Comparison of ENCODE assay signal across 27 cellular contexts in the genomic region with DNA sequence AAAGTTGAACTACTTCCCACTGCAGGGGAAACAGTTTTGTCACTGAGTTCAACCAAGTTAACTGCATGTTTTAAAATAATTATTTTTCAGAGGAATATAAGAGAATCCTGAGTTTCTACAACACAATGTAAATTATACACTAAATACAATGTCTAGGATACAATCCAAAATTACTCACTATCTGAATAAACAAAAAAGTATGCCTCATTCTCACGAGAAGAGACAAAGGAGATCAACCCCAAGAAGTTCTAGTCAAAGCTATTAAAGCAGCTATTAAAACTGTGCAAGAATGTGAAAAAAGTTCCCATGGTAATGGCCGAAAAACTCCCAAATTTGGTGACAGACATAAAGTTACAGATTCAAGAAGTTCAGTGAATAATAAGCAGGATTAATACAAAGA. TPM values are rescaled to one million over a fixed set of nuclear protein-coding genes. Genes with fewer than 3 reads are reported as not detected.
A peak's percentile ranks its signal among the peaks of the same experiment; 100 is the strongest.
DNase-seq lines count a peak whose midpoint lies in the region; ATAC-seq, FAIRE-seq and TF ChIP-seq lines count a peak whose summit lies in the region.
"Had no signal": no experiment of that assay in that cellular context is flagged by ENCODE, and none has a peak within 500 bp of the region (broad histone marks: within the 10 kb centered on the region; RNA-seq: fewer than 3 reads in every experiment).

No MANE protein-coding gene starts in this region.

- FAIRE-seq in astrocyte (lab: Jason Lieb, UNC) = no peak
- FAIRE-seq: A204.1, G401.6, HepG2 had no signal

- H3K27me3 ChIP-seq in astrocyte (ENCODE audit: insufficient read depth, low read length) = no peaks in the 10 kb centered on the region
- H3K27me3 ChIP-seq in heart left ventricle = peaks cover 0 to 56% (median 0%) of the 10 kb centered on the region in 9 donors

- TF ChIP-seq POLR2A in heart left ventricle (IDR thresholded peaks at IDR 0.05) = no peak

- peaks cover 21% of the 10 kb centered on the region for H3K27me3 Mint-ChIP-seq in astrocyte (ENCODE audit: low read depth, unreplicated experiment)

- H3K36me3 Mint-ChIP-seq in astrocyte (ENCODE audit: low read depth, unreplicated experiment) = no peaks in the 10 kb centered on the region
- H3K36me3 Mint-ChIP-seq: CD8-positive, alpha-beta memory T cell had no signal

- TF ChIP-seq CTCF in astrocyte (IDR thresholded peaks at IDR 0.05; ENCODE audit: insufficient read depth, low read depth, low read length) (no peak), heart left ventricle (IDR thresholded peaks at IDR 0.05) (no peak)

- 70 to 81% (median 73%) methylated on average over 2 of the region's 2 CpGs for whole genome bisulfite sequencing in heart left ventricle, 4 donors

- intact Hi-C loops in heart left ventricle (cut with DNase I) = no loop called here

- DNase-seq in AG20443 (ENCODE audit: low spot score) (peak; percentile 25), HCEC 1CT (peak; percentile 22), astrocyte (ENCODE audit: low read depth) (peak; percentile 23), stromal cell of bone marrow (ENCODE audit: low read depth) (peak; percentile 16), heart left ventricle (no peak), HK-2 (ENCODE audit: unreplicated experiment) (no peak)
- DNase-seq: C1 segment of cervical spinal cord; Calu3; CD8-positive, alpha-beta memory T cell; DMS153; H7; HFFc6; KBM-7; NCI-H1092 treated with DMSO at 0.1 percent for 48 hours; NCI-H2029 treated with DMSO at 0.1 percent for 48 hours; NCI-H2171; NCI-H446; NCI-H526 treated with DMSO at 0.1 percent for 48 hours; OCI-M1; Right ventricle myocardium superior had no signal

- no peaks in the 10 kb centered on the region for H3K9me3 Mint-ChIP-seq in astrocyte (ENCODE audit: unreplicated experiment)
- H3K9me3 Mint-ChIP-seq: CD8-positive, alpha-beta memory T cell; HFFc6; T-helper 1 cell treated with Interleukin-12 subunit alpha and Interleukin-12 subunit beta and Interleukin-4 antibody, amounts not matched to agents 30 μg/mL and 1 μg/mL, for 36 hours had no signal

- no peaks in the 10 kb centered on the region for H3K79me2 ChIP-seq in astrocyte (ENCODE audit: insufficient read depth, low read length)

- H3K36me3 ChIP-seq in astrocyte (ENCODE audit: insufficient read depth, low read length) (no peaks in the 10 kb centered on the region), heart left ventricle (no peaks in the 10 kb centered on the region)

- H3K4me3 Mint-ChIP-seq in astrocyte (ENCODE audit: unreplicated experiment) = no peak overlapping the region
- H3K4me3 Mint-ChIP-seq: CD8-positive, alpha-beta memory T cell; HFFc6; T-helper 1 cell treated with Interleukin-12 subunit alpha and Interleukin-12 subunit beta and Interleukin-4 antibody, amounts not matched to agents 30 μg/mL and 1 μg/mL, for 36 hours had no signal

- no peak overlapping the region for H3K4me2 ChIP-seq in astrocyte (ENCODE audit: low read length)

- ATAC-seq in HG02970 (IDR thresholded peaks at IDR 0.05; ENCODE audit: low FRiP score, unreplicated experiment) (no peak), heart left ventricle (no peak)
- ATAC-seq: HepG2 had no signal

- no peak overlapping the region for H2AFZ ChIP-seq in astrocyte (ENCODE audit: low read depth, low read length)

- no peak overlapping the region for H3K27ac ChIP-seq in astrocyte (ENCODE audit: low read depth, low read length)
- H3K27ac ChIP-seq in heart left ventricle = no peak overlapping the region
- H3K27ac ChIP-seq: HL-60 had no signal

- no peak overlapping the region for H3K9ac ChIP-seq in astrocyte (ENCODE audit: low read length)

- H3K27ac Mint-ChIP-seq in astrocyte (ENCODE audit: unreplicated experiment) = no peak overlapping the region
- H3K27ac Mint-ChIP-seq: CD8-positive, alpha-beta memory T cell; HFFc6; T-helper 1 cell treated with Interleukin-12 subunit alpha and Interleukin-12 subunit beta and Interleukin-4 antibody, amounts not matched to agents 30 μg/mL and 1 μg/mL, for 36 hours had no signal

- H3K4me3 ChIP-seq in astrocyte (ENCODE audit: insufficient read depth, low read depth, low read length) (no peak overlapping the region), heart left ventricle (no peak overlapping the region)

- H3K4me1 Mint-ChIP-seq in astrocyte (ENCODE audit: low read depth, unreplicated experiment) = no peaks in the 10 kb centered on the region
- H3K4me1 Mint-ChIP-seq: CD8-positive, alpha-beta memory T cell had no signal

- H4K20me1 ChIP-seq in astrocyte (ENCODE audit: insufficient read depth, low read length) = no peaks in the 10 kb centered on the region

- H3K4me1 ChIP-seq in astrocyte (ENCODE audit: insufficient read depth, low read length) (peaks cover 4% of the 10 kb centered on the region), heart left ventricle (no peaks in the 10 kb centered on the region)

- no peaks in the 10 kb centered on the region for H3K9me3 ChIP-seq in astrocyte (ENCODE audit: insufficient read depth, low read depth, low read length)
- H3K9me3 ChIP-seq in heart left ventricle = no peaks in the 10 kb centered on the region

RNA-seq across cellular contexts. Expression of gene KCNK13, which starts 8.8 kb away (rescaled TPM):
- total RNA-seq in astrocyte = 0.09 TPM in 1 of 2 replicates, not detected in the other
- 10 to 100 TPM in 1 of 9 donors, 1 to 10 TPM in 5, under 1 TPM in 3; 0.16 to 10.7 (median 1.7) TPM for total RNA-seq in heart left ventricle
- polyA plus RNA-seq in heart left ventricle = under 1 TPM; 0.53 to 0.55 TPM
- total RNA-seq: Calu3, HFFc6, HT-29 had no signal
- polyA plus RNA-seq: CD8-positive, alpha-beta memory T cell had no signal

Comparison
In these comparisons a context has a peak if more than half of its experiments do, and no peak if none do; other contexts are left out.
1. DNase-seq: peak in AG20443 (single experiment), HCEC 1CT (single experiment), astrocyte (single experiment) and stromal cell of bone marrow (single experiment); none in heart left ventricle (0 of 5) and HK-2 (single experiment).